Comparison of ENCODE assay signal across 1 cellular context in genomic region chr4:83234902-83235644, GRCh38.
TF ChIP-seq lines count a peak whose summit lies in the region.

No MANE protein-coding gene starts in this region.

TF ChIP-seq in GM12878, 131 proteins besides CTCF, POLR2A, EP300 and RAD21:
- TF ChIP-seq NFXL1 (IDR thresholded peaks at IDR 0.05; ENCODE audit: borderline replicate concordance) (no peak), MTA3 (IDR thresholded peaks at IDR 0.05; ENCODE audit: borderline replicate concordance, low read length) (no peak), TCF12 (IDR thresholded peaks at IDR 0.05; ENCODE audit: low read depth, low read length) (no peak), JUNB (IDR thresholded peaks at IDR 0.05) (peak; percentile 41), RAD51 (IDR thresholded peaks at IDR 0.05) (no peak), CBX5 (IDR thresholded peaks at IDR 0.05; ENCODE audit: low read depth) (0 out of 2 replicates have a peak, but pooled peaks have one; percentile 15), SP1 (IDR thresholded peaks at IDR 0.05; ENCODE audit: low read depth, low read length) (no peak), ZNF217 (IDR thresholded peaks at IDR 0.05) (no peak), ZNF687 (IDR thresholded peaks at IDR 0.05) (peak; percentile 66), NR2F1 (conservative IDR thresholded peaks at IDR 0.05) (peak; percentile 65; the same call in 1 of the 2 replicates), STAT3 (IDR thresholded peaks at IDR 0.05; ENCODE audit: low read depth, low read length) (no peak)
